In genomic region chr2:17965196-17965595, GRCh38 we compare ENCODE assay signal across 28 cellular contexts.
"Had no signal": no experiment of that assay in that cellular context is flagged by ENCODE, and none has a peak within 500 bp of the region (broad histone marks: within the 10 kb centered on the region; RNA-seq: fewer than 3 reads in every experiment).

No MANE protein-coding gene starts in this region.

- H3K27ac ChIP-seq: colonic mucosa, epithelial cell of prostate, esophagus squamous epithelium, gastrocnemius medialis, heart right ventricle, lower lobe of right lung had no signal

- H3K27me3 ChIP-seq: colonic mucosa, gastrocnemius medialis had no signal

- H3K9me3 Mint-ChIP-seq: dendritic cell treated with granulocyte-macrophage colony-stimulating factor and Interleukin-4, amounts not matched to agents 40 ng/mL and 50 ng/mL, for 4 days; endodermal cell had no signal

- H3K4me1 ChIP-seq: colonic mucosa, esophagus squamous epithelium, gastrocnemius medialis, heart right ventricle, lower lobe of right lung had no signal

- H3K36me3 ChIP-seq: colonic mucosa, esophagus squamous epithelium, gastrocnemius medialis, heart right ventricle, lower lobe of right lung had no signal

- H3K4me1 Mint-ChIP-seq: immature natural killer cell had no signal

- H3K4me3 ChIP-seq: colonic mucosa, esophagus squamous epithelium, gastrocnemius medialis, heart right ventricle, lower lobe of right lung had no signal

- H3K9me3 ChIP-seq: colonic mucosa, esophagus squamous epithelium, gastrocnemius medialis, heart right ventricle, lower lobe of right lung had no signal

- H3K27me3 Mint-ChIP-seq: dendritic cell treated with granulocyte-macrophage colony-stimulating factor and Interleukin-4, amounts not matched to agents 40 ng/mL and 50 ng/mL, for 4 days had no signal

- H3K4me3 Mint-ChIP-seq: dendritic cell treated with granulocyte-macrophage colony-stimulating factor and Interleukin-4, amounts not matched to agents 40 ng/mL and 50 ng/mL, for 4 days; effector memory CD8-positive, alpha-beta T cell; endodermal cell; immature natural killer cell had no signal

- DNase-seq: cerebellar nuclear complex; colonic mucosa; cortex of kidney; effector CD8-positive, alpha-beta T cell; effector memory CD8-positive, alpha-beta T cell; endodermal cell; erythroblast; esophagus squamous epithelium; foreskin fibroblast; foreskin melanocyte; gastrocnemius medialis; glutamatergic neuron; head of caudate nucleus; heart right ventricle; hippocampal formation; immature natural killer cell; islet precursor cell; kidney; kidney glomerular epithelial cell; left colon; left ventricle myocardium superior; lower lobe of right lung; mesendoderm; midbrain had no signal

- ATAC-seq: effector memory CD8-positive, alpha-beta T cell; esophagus mucosa; gastrocnemius medialis; heart right ventricle; left colon; left lobe of liver; left ventricle myocardium superior had no signal

- H3K27ac Mint-ChIP-seq: dendritic cell treated with granulocyte-macrophage colony-stimulating factor and Interleukin-4, amounts not matched to agents 40 ng/mL and 50 ng/mL, for 4 days; effector memory CD8-positive, alpha-beta T cell; endodermal cell; immature natural killer cell had no signal
